In the genomic region with DNA sequence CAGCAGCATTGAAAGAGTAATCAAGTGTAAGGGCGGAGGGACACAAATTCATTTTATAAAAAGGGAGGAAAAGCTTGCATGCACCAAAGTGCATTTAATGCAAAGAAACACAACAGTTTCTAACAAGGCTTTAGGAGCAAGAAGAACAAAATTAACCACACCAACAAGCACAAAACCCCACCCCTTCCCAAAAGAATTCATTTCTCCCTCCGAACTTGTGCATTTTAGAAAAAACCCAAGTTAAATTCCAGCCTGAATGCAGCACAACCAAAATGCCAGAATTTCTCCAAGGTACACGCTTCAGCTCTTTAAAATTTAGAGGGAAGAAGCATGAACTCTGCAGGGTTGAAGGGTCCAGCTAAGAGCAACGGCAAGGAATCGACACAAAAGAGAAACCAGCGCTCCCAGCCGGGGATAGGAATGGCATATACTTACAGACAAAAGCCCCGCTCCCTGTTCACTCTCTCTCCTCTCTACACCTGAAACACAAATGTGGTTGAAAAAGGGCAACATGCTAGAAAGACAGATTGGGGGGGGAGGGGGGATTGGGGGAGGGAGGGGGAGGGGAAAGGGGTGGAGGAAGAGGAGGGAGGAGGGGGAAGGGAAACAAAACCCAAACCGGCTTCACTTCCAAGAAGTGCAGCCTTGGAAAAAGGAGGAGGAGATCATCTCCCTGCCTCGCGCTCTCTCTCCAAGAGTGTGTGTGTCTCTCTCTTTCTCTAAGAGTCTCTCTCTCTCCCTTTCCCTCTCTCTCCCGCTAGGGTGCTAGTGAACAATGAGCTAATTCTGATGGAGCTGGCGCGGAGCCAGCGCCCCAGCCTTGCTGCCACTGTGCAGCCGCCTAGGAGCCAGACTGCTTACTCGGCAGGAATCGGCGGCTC, we compare ENCODE assay signal across 8 cellular contexts. TPM values are rescaled to one million over a fixed set of nuclear protein-coding genes. Genes with fewer than 3 reads are reported as not detected.
DNase-seq lines count a peak whose midpoint lies in the region; ATAC-seq and TF ChIP-seq lines count a peak whose summit lies in the region.

A gene with protein sequence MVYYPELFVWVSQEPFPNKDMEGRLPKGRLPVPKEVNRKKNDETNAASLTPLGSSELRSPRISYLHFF (minus strand): TSS at position 494 of the 881 bp plus-strand sequence. CDS start 1,422 bp downstream, outside the sequence.

- in situ Hi-C loops in Panc1 (cut with HindIII; ENCODE audit: low pct_unique_long_range_greater_than_20kb, low sequenced_read_pairs) = no loop called here

- H3K4me2 ChIP-seq in KMS-11 = peak within 1 kb of the TSS; percentile 87

- DNase-seq in DMS79 treated with DMSO at 0.1 percent for 48 hours (lab: John Stamatoyannopoulos, UW) = peak; percentile 88
- peak; percentile 60 for DNase-seq in Panc1 (ENCODE audit: low read depth, low spot score)
- DNase-seq in fibroblast of peridontal ligament (ENCODE audit: extremely low read depth) = peak; percentile 95
- no peak for DNase-seq in natural killer cell
- peak; percentile 87 to 88 for DNase-seq in stimulated activated naive CD8-positive, alpha-beta T cell treated with anti-CD3 and anti-CD28 coated beads, Interleukin-15, amount 100 ng/mL, for 72 hours

- H3K79me2 ChIP-seq in KMS-11 (ENCODE audit: insufficient read depth, low read depth) = 0 out of 2 replicates have a peak, but pooled peaks cover 12% of the 10 kb centered on the region

- CTCF ChIA-PET in Panc1 (lab: Charles Lee) = interaction anchor here (0.8 to 0.9 kb wide), 2 partner anchors 82 to 757 kb away, joined by 3 to 5 read pairs; no protein-coding TSS in a partner anchor

- H3K36me3 ChIP-seq in KMS-11 (ENCODE audit: insufficient read depth) (no peaks in the 10 kb centered on the region), Panc1 (ENCODE audit: control insufficient read depth, insufficient read depth, low read length) (no peaks in the 10 kb centered on the region)

- H3K27ac ChIP-seq in KMS-11 (peak within 1 kb of the TSS; percentile 99), Panc1 (ENCODE audit: low read length) (peak within 1 kb of the TSS; percentile 75)

- POLR2A ChIA-PET in Panc1 (lab: Charles Lee) = no interaction called here

- intact Hi-C loops in Panc1 (cut with micrococcal nuclease; ENCODE audit: unreplicated experiment) = no loop called here
- intact Hi-C loops in natural killer cell (cut with micrococcal nuclease) = loop anchor here (2.0 kb wide), 2 partner anchors 172 to 244 kb away; a partner anchor contains a TSS

- peaks cover 5% of the 10 kb centered on the region for H3K36me3 Mint-ChIP-seq in activated T-helper 17 cell treated with anti-CD3 and anti-CD28 coated beads, Interleukin-2, amount 50 U/mL, for 72 hours (ENCODE audit: low read depth)
- H3K36me3 Mint-ChIP-seq in natural killer cell = no peaks in the 10 kb centered on the region

- no peaks in the 10 kb centered on the region for H3K4me1 Mint-ChIP-seq in activated T-helper 17 cell treated with anti-CD3 and anti-CD28 coated beads, Interleukin-2, amount 50 U/mL, for 72 hours
- H3K4me1 Mint-ChIP-seq in natural killer cell = peaks cover 16 to 24% of the 10 kb centered on the region in 2 donors
- H3K4me1 Mint-ChIP-seq in stimulated activated naive CD8-positive, alpha-beta T cell treated with anti-CD3 and anti-CD28 coated beads, Interleukin-15, amount 100 ng/mL, for 72 hours = peaks cover 22% of the 10 kb centered on the region

- H3K9ac ChIP-seq in KMS-11 = peak within 1 kb of the TSS; percentile 95

- no peaks in the 10 kb centered on the region for H4K20me1 ChIP-seq in KMS-11 (ENCODE audit: insufficient read depth)

- no peak for TF ChIP-seq CTCF in KMS-11 (conservative IDR thresholded peaks at IDR 0.05; ENCODE audit: low read depth, low read length)
- TF ChIP-seq CTCF in Panc1 (IDR thresholded peaks at IDR 0.05) = peak; percentile 15; the same call in 1 of the 2 replicates
- TF ChIP-seq CTCF in natural killer cell (IDR thresholded peaks at IDR 0.05) = no peak

- H2AFZ ChIP-seq in KMS-11 (ENCODE audit: low read depth) = peak within 1 kb of the TSS; percentile 69

- ATAC-seq in GM21825 (IDR thresholded peaks at IDR 0.05; ENCODE audit: unreplicated experiment) (peak; percentile 47), Panc1 (peak; percentile 92), natural killer cell (no peak)
- ATAC-seq in activated T-helper 17 cell treated with anti-CD3 and anti-CD28 coated beads, Interleukin-2, amount 50 U/mL, for 72 hours (replicated peaks) = peak; percentile 77
- ATAC-seq in stimulated activated naive CD8-positive, alpha-beta T cell treated with anti-CD3 and anti-CD28 coated beads, Interleukin-15, amount 100 ng/mL, for 72 hours = peak; percentile 81

- no peak within 1 kb of the TSS for H3K4me3 ChIP-seq in KMS-11 (IDR thresholded peaks at IDR 0.05; ENCODE audit: insufficient read depth, low read depth, low read length)
- H3K4me3 ChIP-seq in Panc1 (ENCODE audit: low read depth in 2 of 2, low read length in 2 of 2) = peak within 1 kb of the TSS; percentile 60 to 79

- no peaks in the 10 kb centered on the region for H3K27me3 ChIP-seq in KMS-11 (ENCODE audit: insufficient read depth, low read depth)
- H3K27me3 ChIP-seq in Panc1 (ENCODE audit: control insufficient read depth, insufficient read depth, low read length) = no peaks in the 10 kb centered on the region; the same call in 1 of the 2 replicates

- H3K4me1 ChIP-seq in KMS-11 (ENCODE audit: low read depth, poor library complexity, severe bottlenecking) (peaks cover 36% of the 10 kb centered on the region), Panc1 (ENCODE audit: control insufficient read depth, insufficient read depth, low read length) (peaks cover 6% of the 10 kb centered on the region; the same call in 1 of the 2 replicates)

- peak within 1 kb of the TSS; percentile 82 for H3K4me3 Mint-ChIP-seq in activated T-helper 17 cell treated with anti-CD3 and anti-CD28 coated beads, Interleukin-2, amount 50 U/mL, for 72 hours
- peak within 1 kb of the TSS; percentile 97 for H3K4me3 Mint-ChIP-seq in natural killer cell
- peak within 1 kb of the TSS; percentile 88 to 89 for H3K4me3 Mint-ChIP-seq in stimulated activated naive CD8-positive, alpha-beta T cell treated with anti-CD3 and anti-CD28 coated beads, Interleukin-15, amount 100 ng/mL, for 72 hours

- H3K9me3 Mint-ChIP-seq in activated T-helper 17 cell treated with anti-CD3 and anti-CD28 coated beads, Interleukin-2, amount 50 U/mL, for 72 hours = no peaks in the 10 kb centered on the region
- no peaks in the 10 kb centered on the region for H3K9me3 Mint-ChIP-seq in natural killer cell
- no peaks in the 10 kb centered on the region for H3K9me3 Mint-ChIP-seq in stimulated activated naive CD8-positive, alpha-beta T cell treated with anti-CD3 and anti-CD28 coated beads, Interleukin-15, amount 100 ng/mL, for 72 hours

- peak within 1 kb of the TSS; percentile 90 for H3K27ac Mint-ChIP-seq in activated T-helper 17 cell treated with anti-CD3 and anti-CD28 coated beads, Interleukin-2, amount 50 U/mL, for 72 hours
- H3K27ac Mint-ChIP-seq in natural killer cell = peak within 1 kb of the TSS; percentile 82 to 90
- H3K27ac Mint-ChIP-seq in stimulated activated naive CD8-positive, alpha-beta T cell treated with anti-CD3 and anti-CD28 coated beads, Interleukin-15, amount 100 ng/mL, for 72 hours = peak within 1 kb of the TSS; percentile 84 to 90

- no TSS peak for BruUV-seq in Panc1 (replicated peaks; lab: Mats Ljungman, UMichigan)

- no peaks in the 10 kb centered on the region for H3K9me3 ChIP-seq in Panc1 (ENCODE audit: control insufficient read depth, insufficient read depth, low read depth, low read length)

- H3K27me3 Mint-ChIP-seq in activated T-helper 17 cell treated with anti-CD3 and anti-CD28 coated beads, Interleukin-2, amount 50 U/mL, for 72 hours = peaks cover 14% of the 10 kb centered on the region
- no peaks in the 10 kb centered on the region for H3K27me3 Mint-ChIP-seq in natural killer cell (ENCODE audit: low read depth in 2 of 2)
- H3K27me3 Mint-ChIP-seq in stimulated activated naive CD8-positive, alpha-beta T cell treated with anti-CD3 and anti-CD28 coated beads, Interleukin-15, amount 100 ng/mL, for 72 hours = no peaks in the 10 kb centered on the region

RNA-seq across cellular contexts. Expression of the gene that starts here (rescaled TPM):
- total RNA-seq in Panc1 (2021; ENCODE audit: unreplicated experiment) (4.9 TPM), natural killer cell (1 to 10 TPM; 7.6 to 9.9 (median 8.4) TPM)
- polyA plus RNA-seq in Panc1 (2012; ENCODE audit: insufficient read length) = 9.6 TPM
- total RNA-seq in activated T-helper 17 cell treated with anti-CD3 and anti-CD28 coated beads, Interleukin-2, amount 50 U/mL, for 72 hours = 10 to 100 TPM in 1 of 2 donors, 1 to 10 TPM in 1; 8.5 to 18.2 TPM

Comparison
In these comparisons a context has a peak if more than half of its experiments do, and no peak if none do; other contexts are left out.
1. ATAC-seq: peak in GM21825 (single experiment), Panc1 (single experiment), activated T-helper 17 cell treated with anti-CD3 and anti-CD28 coated beads, Interleukin-2, amount 50 U/mL, for 72 hours (single experiment) and stimulated activated naive CD8-positive, alpha-beta T cell treated with anti-CD3 and anti-CD28 coated beads, Interleukin-15, amount 100 ng/mL, for 72 hours (single experiment); none in natural killer cell (0 of 3).
2. Peak in every context shown above with its lines, with median percentiles within 50 percentile points of each other: H3K27ac Mint-ChIP-seq and H3K4me3 Mint-ChIP-seq.